In genomic region chr2:99386011-99386410, GRCh38 we compare ENCODE assay signal across 18 cellular contexts. TPM values are rescaled to one million over a fixed set of nuclear protein-coding genes. Genes with fewer than 3 reads are reported as not detected.
DNase-seq lines count a peak whose midpoint lies in the region; ATAC-seq and TF ChIP-seq lines count a peak whose summit lies in the region.
"Had no signal": no experiment of that assay in that cellular context is flagged by ENCODE, and none has a peak within 500 bp of the region (broad histone marks: within the 10 kb centered on the region; RNA-seq: fewer than 3 reads in every experiment).

No MANE protein-coding gene starts in this region.

- H4K20me1 ChIP-seq in IMR-90 (ENCODE audit: insufficient read depth, low read length) = no peaks in the 10 kb centered on the region
- H4K20me1 ChIP-seq: BLaER1 had no signal

- no peak for DNase-seq in activated CD8-positive, alpha-beta memory T cell treated with anti-CD3 and anti-CD28 coated beads, Interleukin-2, amount 10 ng/mL, durations not matched to agents 7 days and 5 days
- DNase-seq in activated CD8-positive, alpha-beta memory T cell treated with anti-CD3 and anti-CD28 coated beads, Interleukin-2, amount 50 U/mL, for 48 hours = no peak
- DNase-seq in IMR-90 (peak; percentile 28), astrocyte of the spinal cord (ENCODE audit: low read depth, low spot score) (peak; percentile 13), non-pigmented ciliary epithelial cell (ENCODE audit: low read depth) (peak; percentile 36), GM03348 (ENCODE audit: low spot score) (no peak)
- no peak for DNase-seq in stimulated activated CD4-positive, alpha-beta T cell treated with anti-CD3 and anti-CD28 coated beads, Interleukin-1b, Interleukin-23, amount 100 ng/mL, for 48 hours
- no peak for DNase-seq in activated CD4-positive, alpha-beta T cell treated with anti-CD3 and anti-CD28 coated beads for 36 hours
- DNase-seq: 8988T, DMS79 treated with DMSO at 0.1 percent for 48 hours, GDM1, MM.1S, NCI-H1092 treated with DMSO at 0.1 percent for 48 hours, NCI-H1694, NCI-H524, SHP77 had no signal

- POLR2A ChIA-PET in IMR-90 (lab: Charles Lee; ENCODE audit: unreplicated experiment) = no interaction called here
- POLR2A ChIA-PET in activated CD4-positive, alpha-beta T cell treated with anti-CD3 and anti-CD28 coated beads for 36 hours (lab: Charles Lee) = no interaction called here

- CTCF ChIA-PET in activated CD8-positive, alpha-beta memory T cell treated with anti-CD3 and anti-CD28 coated beads, Interleukin-2, amount 10 ng/mL, durations not matched to agents 7 days and 5 days (lab: Charles Lee) = no interaction called here
- CTCF ChIA-PET in IMR-90 (lab: Yijun Ruan, JAX) = interaction anchor here (0.7 kb wide), 1 partner anchor 33 kb away, joined by 3 read pairs; no protein-coding TSS in a partner anchor
- CTCF ChIA-PET in activated CD4-positive, alpha-beta T cell treated with anti-CD3 and anti-CD28 coated beads for 36 hours (lab: Charles Lee) = no interaction called here

- in situ Hi-C loops in IMR-90 (cut with MboI; ENCODE audit: low sequenced_read_pairs) (no loop called here), astrocyte of the spinal cord (cut with HindIII; ENCODE audit: low sequenced_read_pairs) (no loop called here)

- dilution Hi-C loops in IMR-90 (cut with HindIII; ENCODE audit: low sequenced_read_pairs, unreplicated experiment) = no loop called here

- no peak overlapping the region for H2BK5ac ChIP-seq in IMR-90 (ENCODE audit: low read depth, low read length, poor library complexity, severe bottlenecking)

- no peak overlapping the region for H2BK15ac ChIP-seq in IMR-90 (ENCODE audit: low read depth, low read length)

- H3K27me3 Mint-ChIP-seq in activated CD8-positive, alpha-beta memory T cell treated with anti-CD3 and anti-CD28 coated beads, Interleukin-2, amount 10 ng/mL, durations not matched to agents 7 days and 5 days = no peaks in the 10 kb centered on the region
- no peaks in the 10 kb centered on the region for H3K27me3 Mint-ChIP-seq in activated CD4-positive, alpha-beta T cell treated with anti-CD3 and anti-CD28 coated beads for 36 hours

- intact Hi-C loops in IMR-90 (cut with micrococcal nuclease) = no loop called here
- intact Hi-C loops in activated CD4-positive, alpha-beta T cell treated with anti-CD3 and anti-CD28 coated beads for 36 hours (cut with DNase I, micrococcal nuclease) = no loop called here

- no peaks in the 10 kb centered on the region for H3K4me1 ChIP-seq in IMR-90 (ENCODE audit: control insufficient read depth, insufficient read depth, low read length)
- H3K4me1 ChIP-seq: BLaER1 had no signal

- peaks cover 51% of the 10 kb centered on the region for H3K36me3 Mint-ChIP-seq in activated CD8-positive, alpha-beta memory T cell treated with anti-CD3 and anti-CD28 coated beads, Interleukin-2, amount 10 ng/mL, durations not matched to agents 7 days and 5 days
- H3K36me3 Mint-ChIP-seq in activated CD4-positive, alpha-beta T cell treated with anti-CD3 and anti-CD28 coated beads for 36 hours (ENCODE audit: low read depth) = peaks cover 42% of the 10 kb centered on the region

- H3K9me3 Mint-ChIP-seq in activated CD8-positive, alpha-beta memory T cell treated with anti-CD3 and anti-CD28 coated beads, Interleukin-2, amount 10 ng/mL, durations not matched to agents 7 days and 5 days (ENCODE audit: low read depth) = no peaks in the 10 kb centered on the region
- H3K9me3 Mint-ChIP-seq in activated CD4-positive, alpha-beta T cell treated with anti-CD3 and anti-CD28 coated beads for 36 hours (ENCODE audit: low read depth) = no peaks in the 10 kb centered on the region

- no peak overlapping the region for H3K4me3 Mint-ChIP-seq in activated CD8-positive, alpha-beta memory T cell treated with anti-CD3 and anti-CD28 coated beads, Interleukin-2, amount 10 ng/mL, durations not matched to agents 7 days and 5 days
- H3K4me3 Mint-ChIP-seq in activated CD4-positive, alpha-beta T cell treated with anti-CD3 and anti-CD28 coated beads for 36 hours = no peak overlapping the region

- H4K8ac ChIP-seq in IMR-90 (ENCODE audit: low read depth in 2 of 2, low read length in 2 of 2) = no peak overlapping the region

- WGBS in IMR-90 (ENCODE audit: extremely low coverage in 2 of 2, insufficient read length in 1 of 2), 2 experiments = no CpG with 5 or more reads among the region's 2 CpGs

- H3K9ac ChIP-seq in IMR-90 (ENCODE audit: low read depth, low read length) = no peak overlapping the region
- H3K9ac ChIP-seq: BLaER1 had no signal

- no peak overlapping the region for H3K4me2 ChIP-seq in IMR-90 (ENCODE audit: low read depth, low read length)
- H3K4me2 ChIP-seq: BLaER1 had no signal

- peaks cover 8% of the 10 kb centered on the region for H3K4me1 Mint-ChIP-seq in activated CD8-positive, alpha-beta memory T cell treated with anti-CD3 and anti-CD28 coated beads, Interleukin-2, amount 10 ng/mL, durations not matched to agents 7 days and 5 days
- peaks cover 7% of the 10 kb centered on the region for H3K4me1 Mint-ChIP-seq in activated CD4-positive, alpha-beta T cell treated with anti-CD3 and anti-CD28 coated beads for 36 hours

- H2AK9ac ChIP-seq in IMR-90 (replicated peaks; ENCODE audit: low read depth, low read length, poor library complexity) = no peak overlapping the region

- no peak overlapping the region for H3K4ac ChIP-seq in IMR-90 (ENCODE audit: low read depth, low read length)

- no peak overlapping the region for H3K27ac ChIP-seq in IMR-90 (ENCODE audit: insufficient read depth, low read length)
- H3K27ac ChIP-seq: BLaER1 had no signal

- H3K27ac Mint-ChIP-seq in activated CD8-positive, alpha-beta memory T cell treated with anti-CD3 and anti-CD28 coated beads, Interleukin-2, amount 10 ng/mL, durations not matched to agents 7 days and 5 days = peak overlapping the region; percentile 58
- no peak overlapping the region for H3K27ac Mint-ChIP-seq in activated CD4-positive, alpha-beta T cell treated with anti-CD3 and anti-CD28 coated beads for 36 hours

- no peak overlapping the region for H3K18ac ChIP-seq in IMR-90 (ENCODE audit: low read depth, low read length)

- no peak overlapping the region for H4K91ac ChIP-seq in IMR-90 (ENCODE audit: insufficient read depth, low read depth, low read length)

- H2BK20ac ChIP-seq in IMR-90 (ENCODE audit: low read depth, low read length) = no peak overlapping the region

- TF ChIP-seq RAD21 in IMR-90 (IDR thresholded peaks at IDR 0.05; ENCODE audit: low read length) = no peak

- no peak overlapping the region for H4K5ac ChIP-seq in IMR-90 (ENCODE audit: low read depth, low read length)

- no peak overlapping the region; the same call in 1 of the 2 replicates for H3K23ac ChIP-seq in IMR-90 (ENCODE audit: low read depth, low read length)

- H2AFZ ChIP-seq in IMR-90 (replicated peaks; ENCODE audit: low read length, poor library complexity) = no peak overlapping the region

- peaks cover 22% of the 10 kb centered on the region for H3K36me3 ChIP-seq in IMR-90 (ENCODE audit: control insufficient read depth, insufficient read depth, low read length)

- H3K79me1 ChIP-seq in IMR-90 (ENCODE audit: low read depth in 1 of 2, low read length in 2 of 2) = peaks cover 13% of the 10 kb centered on the region in 2 experiments

- no peak overlapping the region for H3K56ac ChIP-seq in IMR-90 (ENCODE audit: extremely low read depth, insufficient read depth, low read length)

- H3K9me1 ChIP-seq in IMR-90 (ENCODE audit: insufficient read depth, low read length) = peaks cover 5% of the 10 kb centered on the region

- no TSS peak for BruUV-seq in IMR-90 (replicated peaks; lab: Mats Ljungman, UMichigan)

- H3K9me3 ChIP-seq in IMR-90 (ENCODE audit: control insufficient read depth, insufficient read depth, low read length) = no peaks in the 10 kb centered on the region

- H2BK120ac ChIP-seq in IMR-90 (ENCODE audit: low read depth, low read length) = no peak overlapping the region

- H3K27me3 ChIP-seq in IMR-90 (ENCODE audit: control insufficient read depth, insufficient read depth, low read length) = no peaks in the 10 kb centered on the region
- H3K27me3 ChIP-seq: BLaER1 had no signal

- TF ChIP-seq POLR2A in IMR-90 (IDR thresholded peaks at IDR 0.05; ENCODE audit: low read depth, low read length) = no peak

- H3K4me3 ChIP-seq in IMR-90 (ENCODE audit: insufficient read depth, low read depth, low read length) (no peak overlapping the region), astrocyte of the spinal cord (ENCODE audit: low read depth, low read length) (no peak overlapping the region)
- H3K4me3 ChIP-seq: BLaER1 had no signal

- no peak overlapping the region for H3K14ac ChIP-seq in IMR-90 (replicated peaks; ENCODE audit: low read depth, low read length)

- H2AK5ac ChIP-seq in IMR-90 (ENCODE audit: low read depth, low read length) = no peak overlapping the region

- TF ChIP-seq CTCF in IMR-90 (conservative IDR thresholded peaks at IDR 0.05; ENCODE audit: low read depth, low read length) (no peak), astrocyte of the spinal cord (IDR thresholded peaks at IDR 0.05; ENCODE audit: low read depth, low read length) (no peak)

- no peak for ATAC-seq in activated CD8-positive, alpha-beta memory T cell treated with anti-CD3 and anti-CD28 coated beads, Interleukin-2, amount 10 ng/mL, durations not matched to agents 7 days and 5 days
- ATAC-seq in IMR-90 (ENCODE audit: low read depth) = no peak
- no peak for ATAC-seq in activated CD4-positive, alpha-beta T cell treated with anti-CD3 and anti-CD28 coated beads for 36 hours
- ATAC-seq: HepG2 had no signal

TF ChIP-seq in IMR-90, 13 proteins besides CTCF, POLR2A, EP300 and RAD21:
- TF ChIP-seq CEBPB (IDR thresholded peaks at IDR 0.05; ENCODE audit: low read depth, low read length) = no peak
- no peak for TF ChIP-seq SMC3 (IDR thresholded peaks at IDR 0.05; ENCODE audit: low read depth, low read length)
- no peak for TF ChIP-seq FOS (IDR thresholded peaks at IDR 0.05; ENCODE audit: low read depth, low read length)

RNA-seq across cellular contexts. Expression of gene EIF5B, which starts 48.8 kb away (rescaled TPM):
- 10 to 100 TPM; 45.0 to 62.1 TPM for total RNA-seq in activated CD8-positive, alpha-beta memory T cell treated with anti-CD3 and anti-CD28 coated beads, Interleukin-2, amount 10 ng/mL, durations not matched to agents 7 days and 5 days
- total RNA-seq in IMR-90 (2012; rRNA removed) = 19.7 and 26.9 TPM in 2 replicates
- polyA plus RNA-seq in IMR-90 (2012; rRNA removed) = 15.7 and 21.8 TPM in 2 replicates
- 1.1 and 6.8 TPM in 2 replicates for polyA plus RNA-seq in IMR-90 (2012; cell fraction: cytosol; rRNA removed)
- polyA plus RNA-seq in IMR-90 (2012; cell fraction: nucleus; rRNA removed; ENCODE audit: low replicate concordance) = 2.1 and 17.4 TPM in 2 replicates
- 10 to 100 TPM; 79.0 to 95.4 TPM for total RNA-seq in activated CD4-positive, alpha-beta T cell treated with anti-CD3 and anti-CD28 coated beads for 36 hours

RNA-seq across cellular contexts. Expression of gene TXNDC9, which starts 49.9 kb away (rescaled TPM):
- total RNA-seq in activated CD8-positive, alpha-beta memory T cell treated with anti-CD3 and anti-CD28 coated beads, Interleukin-2, amount 10 ng/mL, durations not matched to agents 7 days and 5 days = 10 to 100 TPM; 29.0 to 34.1 TPM
- 55.4 and 71.7 TPM in 2 replicates for total RNA-seq in IMR-90 (2012; rRNA removed)
- polyA plus RNA-seq in IMR-90 (2012; rRNA removed) = 28.9 and 33.9 TPM in 2 replicates
- polyA plus RNA-seq in IMR-90 (2012; cell fraction: cytosol; rRNA removed) = 6.7 and 9.2 TPM in 2 replicates
- polyA plus RNA-seq in IMR-90 (2012; cell fraction: nucleus; rRNA removed; ENCODE audit: low replicate concordance) = 2.2 and 13.8 TPM in 2 replicates
- total RNA-seq in activated CD4-positive, alpha-beta T cell treated with anti-CD3 and anti-CD28 coated beads for 36 hours = 10 to 100 TPM; 19.4 to 27.9 TPM

Comparison
In these comparisons a context has a peak if more than half of its experiments do, and no peak if none do; other contexts are left out.
1. DNase-seq: peak in IMR-90 (single experiment), astrocyte of the spinal cord (single experiment) and non-pigmented ciliary epithelial cell (single experiment); none in activated CD8-positive, alpha-beta memory T cell treated with anti-CD3 and anti-CD28 coated beads, Interleukin-2, amount 10 ng/mL, durations not matched to agents 7 days and 5 days (single experiment), activated CD8-positive, alpha-beta memory T cell treated with anti-CD3 and anti-CD28 coated beads, Interleukin-2, amount 50 U/mL, for 48 hours (single experiment), GM03348 (single experiment), stimulated activated CD4-positive, alpha-beta T cell treated with anti-CD3 and anti-CD28 coated beads, Interleukin-1b, Interleukin-23, amount 100 ng/mL, for 48 hours (single experiment) and activated CD4-positive, alpha-beta T cell treated with anti-CD3 and anti-CD28 coated beads for 36 hours (single experiment).